In genomic region chr10:79397575-79398303, GRCh38 we compare ENCODE assay signal across 12 cellular contexts. TPM values are rescaled to one million over a fixed set of nuclear protein-coding genes. Genes with fewer than 3 reads are reported as not detected.
DNase-seq lines count a peak whose midpoint lies in the region; ATAC-seq and TF ChIP-seq lines count a peak whose summit lies in the region.
"Had no signal": no experiment of that assay in that cellular context is flagged by ENCODE, and none has a peak within 500 bp of the region (broad histone marks: within the 10 kb centered on the region; RNA-seq: fewer than 3 reads in every experiment).

No MANE protein-coding gene starts in this region.

- H3K27ac ChIP-seq in colonic mucosa (peak overlapping the region; percentile 60), layer of hippocampus (ENCODE audit: low read depth, low read length) (peak overlapping the region; percentile 86), gastrocnemius medialis (peak overlapping the region; percentile 80 to 87 (median 84)), brain microvascular endothelial cell (no peak overlapping the region)

- TF ChIP-seq POLR2A in gastrocnemius medialis (IDR thresholded peaks at IDR 0.05) = no peak

- peak; percentile 64 for DNase-seq in GM04503 (ENCODE audit: low read depth)
- no peak for DNase-seq in colonic mucosa
- DNase-seq in gastrocnemius medialis = peak in 1 of 2 donors; percentile 56
- DNase-seq in brain microvascular endothelial cell = no peak
- DNase-seq: CD4-positive, CD25-positive, alpha-beta regulatory T cell; NCI-H187 treated with DMSO at 0.1 percent for 48 hours; stimulated activated naive CD4-positive, alpha-beta T cell had no signal

- H3K4me3 ChIP-seq in colonic mucosa (no peak overlapping the region), gastrocnemius medialis (no peak overlapping the region), brain microvascular endothelial cell (ENCODE audit: low read depth, low read length) (no peak overlapping the region)

- H3K4me1 ChIP-seq in colonic mucosa = peaks cover 3% of the 10 kb centered on the region
- peaks cover 31 to 44% of the 10 kb centered on the region in 2 donors for H3K4me1 ChIP-seq in gastrocnemius medialis

- H3K36me3 ChIP-seq in colonic mucosa (no peaks in the 10 kb centered on the region), gastrocnemius medialis (peaks cover 0 to 7% of the 10 kb centered on the region in 2 donors), brain microvascular endothelial cell (replicated peaks) (peaks cover 3% of the 10 kb centered on the region)

- H3K27me3 ChIP-seq in colonic mucosa (no peaks in the 10 kb centered on the region), layer of hippocampus (ENCODE audit: control insufficient read depth, insufficient read depth, low read length) (no peaks in the 10 kb centered on the region), gastrocnemius medialis (no peaks in the 10 kb centered on the region), brain microvascular endothelial cell (replicated peaks) (no peaks in the 10 kb centered on the region)

- no peak for ATAC-seq in gastrocnemius medialis
- no peak for ATAC-seq in HG02970 (IDR thresholded peaks at IDR 0.05; ENCODE audit: low FRiP score, unreplicated experiment)
- ATAC-seq in GM21447 (IDR thresholded peaks at IDR 0.05; ENCODE audit: unreplicated experiment) = no peak
- no peak for ATAC-seq in HG03432 (IDR thresholded peaks at IDR 0.05; ENCODE audit: unreplicated experiment)
- ATAC-seq: Panc1 had no signal

- in situ Hi-C loops in gastrocnemius medialis (cut with MboI; ENCODE audit: low sequenced_read_pairs in 4 of 4) (no loop called here), brain microvascular endothelial cell (cut with HindIII; ENCODE audit: low pct_ligation_motif_present, low sequenced_read_pairs) (no loop called here)

- intact Hi-C loops in colonic mucosa (cut with DNase I) (no loop called here), gastrocnemius medialis (cut with DNase I; ENCODE audit: low total_unique reads) (loop anchor here (1.0 to 5.0 kb wide), 3 partner anchors 29 to 130 kb away; partner anchors contain the start of gene ZCCHC24)

- TF ChIP-seq CTCF in colonic mucosa (IDR thresholded peaks at IDR 0.05) (no peak), gastrocnemius medialis (IDR thresholded peaks at IDR 0.05 in 4 of 5, conservative IDR thresholded peaks at IDR 0.05 in 1 of 5) (no peak), brain microvascular endothelial cell (IDR thresholded peaks at IDR 0.05; ENCODE audit: low read depth, low read length, missing control alignments) (no peak)

- H3K9me3 ChIP-seq in colonic mucosa (no peaks in the 10 kb centered on the region), gastrocnemius medialis (no peaks in the 10 kb centered on the region)

- no peak overlapping the region for H3K9ac ChIP-seq in colonic mucosa (ENCODE audit: low read depth in 2 of 2, low read length in 2 of 2)

RNA-seq across cellular contexts. Expression of gene ZCCHC24, which starts 47.7 kb away (rescaled TPM):
- 10 to 100 TPM in 1 of 2 donors, 1 to 10 TPM in 1; 4.6 to 19.1 TPM for total RNA-seq in colonic mucosa
- total RNA-seq in gastrocnemius medialis = 100 to 1,000 TPM in 1 of 4 donors, 10 to 100 TPM in 3; 59.6 to 122 (median 84.5) TPM

RNA-seq across cellular contexts. Expression of gene PPIF, which starts 50.5 kb away (rescaled TPM):
- total RNA-seq in colonic mucosa (100 to 1,000 TPM in 1 of 2 donors, 10 to 100 TPM in 1; 99.3 to 154 TPM), gastrocnemius medialis (10 to 100 TPM; 39.1 to 82.1 (median 67.9) TPM)
